ENCODE assay signal across 7 cellular contexts in genomic region chr18:74147491-74147778, GRCh38. TPM values are rescaled to one million over a fixed set of nuclear protein-coding genes. Genes with fewer than 3 reads are reported as not detected.
DNase-seq lines count a peak whose midpoint lies in the region; ATAC-seq and TF ChIP-seq lines count a peak whose summit lies in the region.

No MANE protein-coding gene starts in this region.

- ATAC-seq in activated naive CD8-positive, alpha-beta T cell treated with anti-CD3 and anti-CD28 coated beads, Interleukin-2, amount 10 ng/mL, durations not matched to agents 7 days and 5 days (ENCODE audit: low read depth): no peak
- ATAC-seq in HG03135 (IDR thresholded peaks at IDR 0.05; ENCODE audit: unreplicated experiment): no peak

- peaks cover 39% of the 10 kb centered on the region for H3K4me1 Mint-ChIP-seq in activated naive CD8-positive, alpha-beta T cell treated with anti-CD3 and anti-CD28 coated beads, Interleukin-2, amount 10 ng/mL, durations not matched to agents 7 days and 5 days

- H3K9ac ChIP-seq in HUES64 (ENCODE audit: low read depth, low read length): peak overlapping the region; percentile 62

- H3K36me3 ChIP-seq in HUES64 (ENCODE audit: insufficient read depth, low read length) (peaks cover 11% of the 10 kb centered on the region), kidney epithelial cell (ENCODE audit: control insufficient read depth, insufficient read depth, low read length) (no peaks in the 10 kb centered on the region)

- H3K4me1 ChIP-seq in HUES64 (ENCODE audit: insufficient read depth, low read length): peaks cover 9% of the 10 kb centered on the region; the same call in 1 of the 2 replicates

- peak overlapping the region; percentile 98 for H3K27ac Mint-ChIP-seq in activated naive CD8-positive, alpha-beta T cell treated with anti-CD3 and anti-CD28 coated beads, Interleukin-2, amount 10 ng/mL, durations not matched to agents 7 days and 5 days

- under 1% methylated on average over 28 of the region's 28 CpGs for WGBS in HUES64

- H3K36me3 Mint-ChIP-seq in activated naive CD8-positive, alpha-beta T cell treated with anti-CD3 and anti-CD28 coated beads, Interleukin-2, amount 10 ng/mL, durations not matched to agents 7 days and 5 days: peaks cover 7% of the 10 kb centered on the region

- peak overlapping the region; percentile 78 for H3K4me3 ChIP-seq in HUES64 (ENCODE audit: low read length)
- H3K4me3 ChIP-seq in kidney epithelial cell (ENCODE audit: low read depth, low read length): peak overlapping the region; percentile 88

- no peak for TF ChIP-seq CTCF in kidney epithelial cell (IDR thresholded peaks at IDR 0.05; ENCODE audit: insufficient read depth, low read length, poor library complexity, severe bottlenecking)

- POLR2A ChIA-PET in activated naive CD8-positive, alpha-beta T cell treated with anti-CD3 and anti-CD28 coated beads, Interleukin-2, amount 10 ng/mL, durations not matched to agents 7 days and 5 days (lab: Charles Lee): interaction anchor here (1.5 kb wide), 1 partner anchor 65 kb away, joined by 4 read pairs; no protein-coding TSS in a partner anchor

- H3K27ac ChIP-seq in HUES64 (ENCODE audit: low read depth, low read length): no peak overlapping the region
- H3K27ac ChIP-seq in substantia nigra (ENCODE audit: low read depth, low read length, poor library complexity, severe bottlenecking): peak overlapping the region; percentile 100

- peak overlapping the region; percentile 100 for H3K4me3 Mint-ChIP-seq in activated naive CD8-positive, alpha-beta T cell treated with anti-CD3 and anti-CD28 coated beads, Interleukin-2, amount 10 ng/mL, durations not matched to agents 7 days and 5 days

- H3K27me3 Mint-ChIP-seq in activated naive CD8-positive, alpha-beta T cell treated with anti-CD3 and anti-CD28 coated beads, Interleukin-2, amount 10 ng/mL, durations not matched to agents 7 days and 5 days: peaks cover 2% of the 10 kb centered on the region

- H3K9me3 Mint-ChIP-seq in activated naive CD8-positive, alpha-beta T cell treated with anti-CD3 and anti-CD28 coated beads, Interleukin-2, amount 10 ng/mL, durations not matched to agents 7 days and 5 days: no peaks in the 10 kb centered on the region

- H3K27me3 ChIP-seq in HUES64 (ENCODE audit: insufficient read depth, low read length) (peaks cover 7% of the 10 kb centered on the region; the same call in 1 of the 2 replicates), kidney epithelial cell (ENCODE audit: control insufficient read depth, insufficient read depth, low read length) (no peaks in the 10 kb centered on the region)

- no peaks in the 10 kb centered on the region for H3K9me3 ChIP-seq in HUES64 (ENCODE audit: insufficient read depth, low read depth, low read length)

- DNase-seq in activated naive CD8-positive, alpha-beta T cell treated with anti-CD3 and anti-CD28 coated beads, Interleukin-2, amount 10 ng/mL, durations not matched to agents 7 days and 5 days: no peak
- no peak for DNase-seq in kidney epithelial cell (ENCODE audit: low read depth)
- DNase-seq in substantia nigra (lab: John Stamatoyannopoulos, UW): no peak
- DNase-seq in NCI-H1105 (lab: John Stamatoyannopoulos, UW): no peak
- DNase-seq in HPDE6-E6E7 (ENCODE audit: extremely low spot score): no peak

RNA-seq across cellular contexts. Expression of gene FBXO15, which starts 0.2 kb away (rescaled TPM):
- 1.8 TPM for polyA plus RNA-seq in HUES64 (2013, experiment 1 of 2)
- 2.9 TPM for polyA plus RNA-seq in HUES64 (2013, experiment 2 of 2)
- 1 to 10 TPM; 2.0 to 2.1 TPM for total RNA-seq in activated naive CD8-positive, alpha-beta T cell treated with anti-CD3 and anti-CD28 coated beads, Interleukin-2, amount 10 ng/mL, durations not matched to agents 7 days and 5 days
- total RNA-seq in kidney epithelial cell: 2.0 and 2.3 TPM in 2 replicates

RNA-seq across cellular contexts. Expression of gene TIMM21, which starts 0.9 kb away (rescaled TPM):
- polyA plus RNA-seq in HUES64 (2013, experiment 1 of 2): 51.1 TPM
- polyA plus RNA-seq in HUES64 (2013, experiment 2 of 2): 52.4 TPM
- total RNA-seq in activated naive CD8-positive, alpha-beta T cell treated with anti-CD3 and anti-CD28 coated beads, Interleukin-2, amount 10 ng/mL, durations not matched to agents 7 days and 5 days: 10 to 100 TPM; 27.3 to 30.8 TPM
- total RNA-seq in kidney epithelial cell: 27.0 and 27.7 TPM in 2 replicates
